ENCODE assay signal across 13 cellular contexts in genomic region chr6:111777357-111777756, GRCh38.
DNase-seq lines count a peak whose midpoint lies in the region; ATAC-seq, FAIRE-seq and TF ChIP-seq lines count a peak whose summit lies in the region.
"Had no signal": no experiment of that assay in that cellular context is flagged by ENCODE, and none has a peak within 500 bp of the region (broad histone marks: within the 10 kb centered on the region; RNA-seq: fewer than 3 reads in every experiment).

No MANE protein-coding gene starts in this region.

- no peak overlapping the region for H2AK5ac ChIP-seq in H1 (ENCODE audit: low read depth, low read length)

- no peak overlapping the region for H2BK20ac ChIP-seq in H1 (ENCODE audit: low read length)

- H3K18ac ChIP-seq in H1 (ENCODE audit: extremely low read depth, low read length) = no peak overlapping the region

- H4K8ac ChIP-seq in H1 (ENCODE audit: extremely low read depth, insufficient read depth, low read length) = no peak overlapping the region

- H3K56ac ChIP-seq in H1 (replicated peaks; ENCODE audit: insufficient read length, low read depth, low read length) = no peak overlapping the region

- H3K14ac ChIP-seq in H1 (ENCODE audit: insufficient read length) = no peak overlapping the region

- H3K4me3 Mint-ChIP-seq in activated CD4-positive, alpha-beta T cell treated with anti-CD3 and anti-CD28 coated beads, Interleukin-2, amount 10 ng/mL, durations not matched to agents 7 days and 5 days = no peak overlapping the region

- no peak overlapping the region for H2BK120ac ChIP-seq in H1 (replicated peaks; ENCODE audit: low read depth, low read length)

- no peaks in the 10 kb centered on the region for H3K23me2 ChIP-seq in H1 (ENCODE audit: low read depth, low read length)

- no peak for FAIRE-seq in H1 (lab: Jason Lieb, UNC)
- FAIRE-seq: bronchial epithelial cell had no signal

- TF ChIP-seq RAD21 in H1 (IDR thresholded peaks at IDR 0.05 in 1 of 2, conservative IDR thresholded peaks at IDR 0.05 in 1 of 2; ENCODE audit: low read depth in 2 of 2, low read length in 2 of 2) = peak; percentile 31 to 46; a peak in 2 of 4 replicates

- no peak overlapping the region for H3K4me2 ChIP-seq in H1 (ENCODE audit: insufficient read depth in 1 of 2, low read depth in 2 of 2, low read length in 2 of 2)

- 93% methylated on average over 6 of the region's 6 CpGs; no CpG with 5 or more reads in 1 of the 2 experiments for WGBS in H1 (ENCODE audit: extremely low coverage in 1 of 2, insufficient coverage in 1 of 2, insufficient read length in 1 of 2, insufficient replicate concordance in 2 of 2, low coverage in 1 of 2, low lambda C conversion rate in 2 of 2, missing lambda C conversion rate in 1 of 2), 2 experiments
- 69 to 86% (median 77%) methylated on average over 6 of the region's 6 CpGs for WGBS in stomach, 5 donors

- H3K27ac ChIP-seq in H1 (ENCODE audit: low read depth, low read length) (no peak overlapping the region), stomach (peak overlapping the region in 3 of 5 donors; percentile 40 to 69 (median 64)), left lung (no peak overlapping the region)

- no peaks in the 10 kb centered on the region; the same call in 1 of the 2 replicates for H3K79me1 ChIP-seq in H1 (ENCODE audit: low read depth, low read length)

- H3K36me3 Mint-ChIP-seq in activated CD4-positive, alpha-beta T cell treated with anti-CD3 and anti-CD28 coated beads, Interleukin-2, amount 10 ng/mL, durations not matched to agents 7 days and 5 days (ENCODE audit: low read depth) = peaks cover 33% of the 10 kb centered on the region

- no peak overlapping the region for H2BK12ac ChIP-seq in H1 (ENCODE audit: low read depth, low read length)

- no peak overlapping the region for H3K4me3 ChIP-seq in H1 (ENCODE audit: extremely low read depth in 1 of 4, insufficient read depth in 2 of 4, low read depth in 3 of 4, low read length in 4 of 4)
- no peak overlapping the region for H3K4me3 ChIP-seq in stomach
- H3K4me3 ChIP-seq in left lung = no peak overlapping the region

- DNase-seq in activated CD4-positive, alpha-beta T cell treated with anti-CD3 and anti-CD28 coated beads, Interleukin-2, amount 10 ng/mL, durations not matched to agents 7 days and 5 days = no peak
- no peak for DNase-seq in activated CD4-positive, alpha-beta T cell treated with anti-CD3 and anti-CD28 coated beads, Interleukin-2, amount 50 U/mL, for 4 hours
- DNase-seq in NCI-H82 (lab: John Stamatoyannopoulos, UW) = peak; percentile 65
- DNase-seq in H1 (ENCODE audit: low read depth in 1 of 2, low spot score in 2 of 2) = no peak
- DNase-seq in stomach = no peak
- no peak for DNase-seq in NCI-H748 treated with DMSO at 0.1 percent for 48 hours (lab: John Stamatoyannopoulos, UW)
- no peak for DNase-seq in left lung
- DNase-seq in T-helper 1 cell = no peak
- DNase-seq: AML-193; NCI-H1105; posterior cingulate gyrus; stimulated activated CD8-positive, alpha-beta memory T cell treated with anti-CD3 and anti-CD28 coated beads, Interleukin-4, amount 100 ng/mL, for 48 hours had no signal

- TF ChIP-seq EP300 in H1 (IDR thresholded peaks at IDR 0.05; ENCODE audit: borderline replicate concordance in 1 of 2, low read depth in 2 of 2, low read length in 2 of 2) (no peak), stomach (IDR thresholded peaks at IDR 0.05) (no peak)

- peak in 2 of 3 experiments; percentile 8 to 33; a peak in 2 of 4 replicates for TF ChIP-seq CTCF in H1 (IDR thresholded peaks at IDR 0.05; ENCODE audit: control extremely low read depth in 1 of 3, insufficient read depth in 1 of 3, low read depth in 1 of 3, low read length in 3 of 3)
- TF ChIP-seq CTCF in stomach (IDR thresholded peaks at IDR 0.05) = no peak
- no peak for TF ChIP-seq CTCF in left lung (IDR thresholded peaks at IDR 0.05)

- H3K23ac ChIP-seq in H1 (ENCODE audit: insufficient read length) = no peak overlapping the region

- no peak overlapping the region for H4K5ac ChIP-seq in H1 (ENCODE audit: insufficient read length, low read depth, low read length)

- CTCF ChIA-PET in activated CD4-positive, alpha-beta T cell treated with anti-CD3 and anti-CD28 coated beads, Interleukin-2, amount 10 ng/mL, durations not matched to agents 7 days and 5 days (lab: Charles Lee) = interaction anchor here (0.7 to 3.7 kb wide), 11 partner anchors 10 to 265 kb away, joined by 3 to 17 read pairs (median 4); no protein-coding TSS in a partner anchor
- CTCF ChIA-PET in H1 (lab: Charles Lee; ENCODE audit: partially characterized antibody) = interaction anchor here (0.8 to 1.7 kb wide), 9 partner anchors 10 to 265 kb away, joined by 3 to 6 read pairs (median 3); partner anchors contain the start of gene FYN

- TF ChIP-seq POLR2A in H1 (IDR thresholded peaks at IDR 0.05; ENCODE audit: control extremely low read depth in 1 of 2, low read depth in 2 of 2, low read length in 2 of 2) (no peak), stomach (IDR thresholded peaks at IDR 0.05) (no peak)

- no peaks in the 10 kb centered on the region for H3K27me3 Mint-ChIP-seq in activated CD4-positive, alpha-beta T cell treated with anti-CD3 and anti-CD28 coated beads, Interleukin-2, amount 10 ng/mL, durations not matched to agents 7 days and 5 days

- no peaks in the 10 kb centered on the region for H3K36me3 ChIP-seq in H1 (ENCODE audit: control insufficient read depth in 2 of 4, insufficient read depth in 4 of 4, low read length in 3 of 4)
- H3K36me3 ChIP-seq in stomach = no peaks in the 10 kb centered on the region
- H3K36me3 ChIP-seq in left lung = no peaks in the 10 kb centered on the region

- H3K4me1 Mint-ChIP-seq in activated CD4-positive, alpha-beta T cell treated with anti-CD3 and anti-CD28 coated beads, Interleukin-2, amount 10 ng/mL, durations not matched to agents 7 days and 5 days = peaks cover 84% of the 10 kb centered on the region

- H3K9me3 Mint-ChIP-seq in activated CD4-positive, alpha-beta T cell treated with anti-CD3 and anti-CD28 coated beads, Interleukin-2, amount 10 ng/mL, durations not matched to agents 7 days and 5 days = no peaks in the 10 kb centered on the region

- POLR2A ChIA-PET in activated CD4-positive, alpha-beta T cell treated with anti-CD3 and anti-CD28 coated beads, Interleukin-2, amount 10 ng/mL, durations not matched to agents 7 days and 5 days (lab: Charles Lee) = interaction anchor here (0.7 kb wide), 1 partner anchor 31 kb away, joined by 5 read pairs; no protein-coding TSS in a partner anchor
- POLR2A ChIA-PET in H1 (lab: Charles Lee; ENCODE audit: partially characterized antibody) = no interaction called here

- H2BK15ac ChIP-seq in H1 (ENCODE audit: low read length) = no peak overlapping the region

- H3K27me3 ChIP-seq in H1 (replicated peaks in 1 of 4; ENCODE audit: control insufficient read depth in 3 of 4, extremely low read depth in 1 of 4, insufficient read depth in 3 of 4, low read length in 3 of 4) = no peaks in the 10 kb centered on the region
- no peaks in the 10 kb centered on the region for H3K27me3 ChIP-seq in stomach
- H3K27me3 ChIP-seq in left lung = no peaks in the 10 kb centered on the region

- no peak overlapping the region for H3K9ac ChIP-seq in H1 (replicated peaks in 1 of 4; ENCODE audit: extremely low read depth in 1 of 4, low read depth in 3 of 4, low read length in 3 of 4)

- no peak overlapping the region for H4K91ac ChIP-seq in H1 (replicated peaks; ENCODE audit: insufficient read length, low read length)

- no peaks in the 10 kb centered on the region; a peak in 1 of 4 replicates for H3K79me2 ChIP-seq in H1 (ENCODE audit: control insufficient read depth in 1 of 2, insufficient read depth in 2 of 2, low read length in 2 of 2)

- intact Hi-C loops in stomach (cut with DNase I; ENCODE audit: low total_unique reads) (no loop called here), left lung (cut with DNase I) (no loop called here)

- no peak for ATAC-seq in left lung

- H3K9me3 ChIP-seq in H1 (ENCODE audit: insufficient read depth in 2 of 2, low read depth in 1 of 2, low read length in 1 of 2) (no peaks in the 10 kb centered on the region), stomach (no peaks in the 10 kb centered on the region), left lung (no peaks in the 10 kb centered on the region)

- H2BK5ac ChIP-seq in H1 (ENCODE audit: low read depth, low read length) = no peak overlapping the region

- H2AFZ ChIP-seq in H1 (ENCODE audit: low read length) = no peak overlapping the region

- H3K4me1 ChIP-seq in H1 (replicated peaks in 1 of 4; ENCODE audit: control insufficient read depth in 3 of 4, insufficient read depth in 4 of 4, low read length in 3 of 4) = no peaks in the 10 kb centered on the region
- peaks cover 0 to 59% (median 36%) of the 10 kb centered on the region in 4 donors for H3K4me1 ChIP-seq in stomach
- H3K4me1 ChIP-seq in left lung = peaks cover 0 to 16% of the 10 kb centered on the region in 2 donors

- peak overlapping the region; percentile 66 for H3K27ac Mint-ChIP-seq in activated CD4-positive, alpha-beta T cell treated with anti-CD3 and anti-CD28 coated beads, Interleukin-2, amount 10 ng/mL, durations not matched to agents 7 days and 5 days

- H3K4ac ChIP-seq in H1 (replicated peaks; ENCODE audit: insufficient read length, low read depth, low read length) = no peak overlapping the region

- H4K20me1 ChIP-seq in H1 (replicated peaks in 1 of 2; ENCODE audit: control insufficient read depth in 1 of 2, insufficient read depth in 2 of 2, low read length in 2 of 2) = no peaks in the 10 kb centered on the region

TF ChIP-seq in H1, 55 proteins besides CTCF, POLR2A, EP300 and RAD21:
- TF ChIP-seq TEAD4 (IDR thresholded peaks at IDR 0.05; ENCODE audit: low read depth, low read length) (0 out of 2 replicates have a peak, but pooled peaks have one; percentile 21), YY1 (IDR thresholded peaks at IDR 0.05; ENCODE audit: low read depth, low read length) (0 out of 2 replicates have a peak, but pooled peaks have one; percentile 14), SRF (IDR thresholded peaks at IDR 0.05; ENCODE audit: low read depth, low read length) (no peak)

Comparison
In these comparisons a context has a peak if more than half of its experiments do, and no peak if none do; other contexts are left out.
1. H3K27ac ChIP-seq: peak in stomach (3 of 5); none in H1 (single experiment) and left lung (0 of 2).
2. CTCF ChIP-seq: peak in H1 (2 of 3); none in stomach (0 of 7) and left lung (0 of 2).